1 cellular context compared by ENCODE assay signal in genomic region chr17:45098869-45099616, GRCh38.
TF ChIP-seq lines count a peak whose summit lies in the region.

No MANE protein-coding gene starts in this region.

TF ChIP-seq in HepG2, 621 proteins besides CTCF, POLR2A, EP300 and RAD21 (continues in another document):
- TF ChIP-seq, protein P1, sequence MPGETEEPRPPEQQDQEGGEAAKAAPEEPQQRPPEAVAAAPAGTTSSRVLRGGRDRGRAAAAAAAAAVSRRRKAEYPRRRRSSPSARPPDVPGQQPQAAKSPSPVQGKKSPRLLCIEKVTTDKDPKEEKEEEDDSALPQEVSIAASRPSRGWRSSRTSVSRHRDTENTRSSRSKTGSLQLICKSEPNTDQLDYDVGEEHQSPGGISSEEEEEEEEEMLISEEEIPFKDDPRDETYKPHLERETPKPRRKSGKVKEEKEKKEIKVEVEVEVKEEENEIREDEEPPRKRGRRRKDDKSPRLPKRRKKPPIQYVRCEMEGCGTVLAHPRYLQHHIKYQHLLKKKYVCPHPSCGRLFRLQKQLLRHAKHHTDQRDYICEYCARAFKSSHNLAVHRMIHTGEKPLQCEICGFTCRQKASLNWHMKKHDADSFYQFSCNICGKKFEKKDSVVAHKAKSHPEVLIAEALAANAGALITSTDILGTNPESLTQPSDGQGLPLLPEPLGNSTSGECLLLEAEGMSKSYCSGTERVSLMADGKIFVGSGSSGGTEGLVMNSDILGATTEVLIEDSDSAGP (CRISPR knock-in tag; IDR thresholded peaks at IDR 0.05; ENCODE audit: borderline replicate concordance), result peak; percentile 30; the same call in 1 of the 2 replicates
- TF ChIP-seq CHCHD3 (CRISPR knock-in tag; IDR thresholded peaks at IDR 0.05) (no peak), ZBTB26 (CRISPR knock-in tag; IDR thresholded peaks at IDR 0.05; ENCODE audit: borderline replicate concordance) (no peak), CCDC6 (CRISPR knock-in tag; IDR thresholded peaks at IDR 0.05) (0 out of 2 replicates have a peak, but pooled peaks have one; percentile 37), ARNT2 (CRISPR knock-in tag; IDR thresholded peaks at IDR 0.05; ENCODE audit: low read depth) (no peak), YEATS4 (CRISPR knock-in tag; IDR thresholded peaks at IDR 0.05; ENCODE audit: borderline replicate concordance) (no peak), THAP11 (CRISPR knock-in tag; IDR thresholded peaks at IDR 0.05) (peak; percentile 44; the same call in 1 of the 2 replicates), KMT2A (CRISPR knock-in tag; IDR thresholded peaks at IDR 0.05) (peak; percentile 41; the same call in 1 of the 2 replicates), ONECUT2 (CRISPR knock-in tag; IDR thresholded peaks at IDR 0.05) (no peak), MTA3 (CRISPR knock-in tag; IDR thresholded peaks at IDR 0.05) (no peak), ZNF883 (CRISPR knock-in tag; IDR thresholded peaks at IDR 0.05; ENCODE audit: not compliant biosample characterization) (no peak), STAG1 (CRISPR knock-in tag; IDR thresholded peaks at IDR 0.05) (peak; percentile 85), ZNF724P (CRISPR knock-in tag; IDR thresholded peaks at IDR 0.05; ENCODE audit: borderline replicate concordance) (0 out of 2 replicates have a peak, but pooled peaks have one; percentile 53), SMC3 (IDR thresholded peaks at IDR 0.05; ENCODE audit: low read length) (peak; percentile 85), ZBTB10 (CRISPR knock-in tag; IDR thresholded peaks at IDR 0.05; ENCODE audit: borderline replicate concordance) (no peak), ZNF652 (CRISPR knock-in tag; IDR thresholded peaks at IDR 0.05; ENCODE audit: borderline replicate concordance, low read depth) (no peak), KDM5B (CRISPR knock-in tag; IDR thresholded peaks at IDR 0.05; ENCODE audit: borderline replicate concordance) (peak; percentile 47; the same call in 1 of the 2 replicates), AGO2 (optimal IDR thresholded peaks at IDR 0.05; ENCODE audit: low read depth, low read length) (no peak), CBX2 (IDR thresholded peaks at IDR 0.05; ENCODE audit: low read depth, low read length) (no peak), CBX2 (CRISPR knock-in tag; IDR thresholded peaks at IDR 0.05; ENCODE audit: low read depth) (no peak), KDM3A (CRISPR knock-in tag; IDR thresholded peaks at IDR 0.05; ENCODE audit: low read depth) (0 out of 2 replicates have a peak, but pooled peaks have one; percentile 5), RARA (CRISPR knock-in tag; IDR thresholded peaks at IDR 0.05) (peak; percentile 31; the same call in 1 of the 2 replicates), ZBTB7A (CRISPR knock-in tag; IDR thresholded peaks at IDR 0.05) (no peak), POLR2AphosphoS2 (IDR thresholded peaks at IDR 0.05; ENCODE audit: low read depth, low read length) (no peak), ZNF672 (CRISPR knock-in tag; IDR thresholded peaks at IDR 0.05) (no peak), MED8 (CRISPR knock-in tag; IDR thresholded peaks at IDR 0.05; ENCODE audit: insufficient replicate concordance) (no peak), ZNF550 (CRISPR knock-in tag; IDR thresholded peaks at IDR 0.05; ENCODE audit: borderline replicate concordance) (no peak), ZNF746 (CRISPR knock-in tag; IDR thresholded peaks at IDR 0.05) (no peak), ARHGAP35 (CRISPR knock-in tag; IDR thresholded peaks at IDR 0.05; ENCODE audit: borderline replicate concordance) (no peak), MAFF (IDR thresholded peaks at IDR 0.05; ENCODE audit: low read depth, low read length) (no peak), NAIF1 (CRISPR knock-in tag; IDR thresholded peaks at IDR 0.05; ENCODE audit: borderline replicate concordance) (no peak), ZNF564 (CRISPR knock-in tag; IDR thresholded peaks at IDR 0.05) (no peak), ESRRA (CRISPR knock-in tag; IDR thresholded peaks at IDR 0.05; ENCODE audit: low read depth) (peak; percentile 19; the same call in 1 of the 2 replicates), TOE1 (CRISPR knock-in tag; IDR thresholded peaks at IDR 0.05) (no peak), PRPF4 (IDR thresholded peaks at IDR 0.05; ENCODE audit: low read depth, low read length, poor library complexity, severe bottlenecking) (no peak)
- TF ChIP-seq, protein P2, sequence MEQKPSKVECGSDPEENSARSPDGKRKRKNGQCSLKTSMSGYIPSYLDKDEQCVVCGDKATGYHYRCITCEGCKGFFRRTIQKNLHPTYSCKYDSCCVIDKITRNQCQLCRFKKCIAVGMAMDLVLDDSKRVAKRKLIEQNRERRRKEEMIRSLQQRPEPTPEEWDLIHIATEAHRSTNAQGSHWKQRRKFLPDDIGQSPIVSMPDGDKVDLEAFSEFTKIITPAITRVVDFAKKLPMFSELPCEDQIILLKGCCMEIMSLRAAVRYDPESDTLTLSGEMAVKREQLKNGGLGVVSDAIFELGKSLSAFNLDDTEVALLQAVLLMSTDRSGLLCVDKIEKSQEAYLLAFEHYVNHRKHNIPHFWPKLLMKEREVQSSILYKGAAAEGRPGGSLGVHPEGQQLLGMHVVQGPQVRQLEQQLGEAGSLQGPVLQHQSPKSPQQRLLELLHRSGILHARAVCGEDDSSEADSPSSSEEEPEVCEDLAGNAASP (CRISPR knock-in tag; IDR thresholded peaks at IDR 0.05; ENCODE audit: borderline replicate concordance), result peak; percentile 49; the same call in 1 of the 2 replicates
- TF ChIP-seq, protein P3, sequence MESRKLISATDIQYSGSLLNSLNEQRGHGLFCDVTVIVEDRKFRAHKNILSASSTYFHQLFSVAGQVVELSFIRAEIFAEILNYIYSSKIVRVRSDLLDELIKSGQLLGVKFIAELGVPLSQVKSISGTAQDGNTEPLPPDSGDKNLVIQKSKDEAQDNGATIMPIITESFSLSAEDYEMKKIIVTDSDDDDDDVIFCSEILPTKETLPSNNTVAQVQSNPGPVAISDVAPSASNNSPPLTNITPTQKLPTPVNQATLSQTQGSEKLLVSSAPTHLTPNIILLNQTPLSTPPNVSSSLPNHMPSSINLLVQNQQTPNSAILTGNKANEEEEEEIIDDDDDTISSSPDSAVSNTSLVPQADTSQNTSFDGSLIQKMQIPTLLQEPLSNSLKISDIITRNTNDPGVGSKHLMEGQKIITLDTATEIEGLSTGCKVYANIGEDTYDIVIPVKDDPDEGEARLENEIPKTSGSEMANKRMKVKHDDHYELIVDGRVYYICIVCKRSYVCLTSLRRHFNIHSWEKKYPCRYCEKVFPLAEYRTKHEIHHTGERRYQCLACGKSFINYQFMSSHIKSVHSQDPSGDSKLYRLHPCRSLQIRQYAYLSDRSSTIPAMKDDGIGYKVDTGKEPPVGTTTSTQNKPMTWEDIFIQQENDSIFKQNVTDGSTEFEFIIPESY (CRISPR knock-in tag; IDR thresholded peaks at IDR 0.05), result peak; percentile 35; the same call in 1 of the 2 replicates
- TF ChIP-seq, protein P4, sequence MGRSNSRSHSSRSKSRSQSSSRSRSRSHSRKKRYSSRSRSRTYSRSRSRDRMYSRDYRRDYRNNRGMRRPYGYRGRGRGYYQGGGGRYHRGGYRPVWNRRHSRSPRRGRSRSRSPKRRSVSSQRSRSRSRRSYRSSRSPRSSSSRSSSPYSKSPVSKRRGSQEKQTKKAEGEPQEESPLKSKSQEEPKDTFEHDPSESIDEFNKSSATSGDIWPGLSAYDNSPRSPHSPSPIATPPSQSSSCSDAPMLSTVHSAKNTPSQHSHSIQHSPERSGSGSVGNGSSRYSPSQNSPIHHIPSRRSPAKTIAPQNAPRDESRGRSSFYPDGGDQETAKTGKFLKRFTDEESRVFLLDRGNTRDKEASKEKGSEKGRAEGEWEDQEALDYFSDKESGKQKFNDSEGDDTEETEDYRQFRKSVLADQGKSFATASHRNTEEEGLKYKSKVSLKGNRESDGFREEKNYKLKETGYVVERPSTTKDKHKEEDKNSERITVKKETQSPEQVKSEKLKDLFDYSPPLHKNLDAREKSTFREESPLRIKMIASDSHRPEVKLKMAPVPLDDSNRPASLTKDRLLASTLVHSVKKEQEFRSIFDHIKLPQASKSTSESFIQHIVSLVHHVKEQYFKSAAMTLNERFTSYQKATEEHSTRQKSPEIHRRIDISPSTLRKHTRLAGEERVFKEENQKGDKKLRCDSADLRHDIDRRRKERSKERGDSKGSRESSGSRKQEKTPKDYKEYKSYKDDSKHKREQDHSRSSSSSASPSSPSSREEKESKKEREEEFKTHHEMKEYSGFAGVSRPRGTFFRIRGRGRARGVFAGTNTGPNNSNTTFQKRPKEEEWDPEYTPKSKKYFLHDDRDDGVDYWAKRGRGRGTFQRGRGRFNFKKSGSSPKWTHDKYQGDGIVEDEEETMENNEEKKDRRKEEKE (IDR thresholded peaks at IDR 0.05), result no peak
- TF ChIP-seq, protein P5, sequence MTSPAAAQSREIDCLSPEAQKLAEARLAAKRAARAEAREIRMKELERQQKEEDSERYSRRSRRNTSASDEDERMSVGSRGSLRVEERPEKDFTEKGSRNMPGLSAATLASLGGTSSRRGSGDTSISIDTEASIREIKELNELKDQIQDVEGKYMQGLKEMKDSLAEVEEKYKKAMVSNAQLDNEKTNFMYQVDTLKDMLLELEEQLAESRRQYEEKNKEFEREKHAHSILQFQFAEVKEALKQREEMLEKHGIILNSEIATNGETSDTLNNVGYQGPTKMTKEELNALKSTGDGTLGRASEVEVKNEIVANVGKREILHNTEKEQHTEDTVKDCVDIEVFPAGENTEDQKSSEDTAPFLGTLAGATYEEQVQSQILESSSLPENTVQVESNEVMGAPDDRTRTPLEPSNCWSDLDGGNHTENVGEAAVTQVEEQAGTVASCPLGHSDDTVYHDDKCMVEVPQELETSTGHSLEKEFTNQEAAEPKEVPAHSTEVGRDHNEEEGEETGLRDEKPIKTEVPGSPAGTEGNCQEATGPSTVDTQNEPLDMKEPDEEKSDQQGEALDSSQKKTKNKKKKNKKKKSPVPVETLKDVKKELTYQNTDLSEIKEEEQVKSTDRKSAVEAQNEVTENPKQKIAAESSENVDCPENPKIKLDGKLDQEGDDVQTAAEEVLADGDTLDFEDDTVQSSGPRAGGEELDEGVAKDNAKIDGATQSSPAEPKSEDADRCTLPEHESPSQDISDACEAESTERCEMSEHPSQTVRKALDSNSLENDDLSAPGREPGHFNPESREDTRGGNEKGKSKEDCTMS (CRISPR knock-in tag; conservative IDR thresholded peaks at IDR 0.05), result no peak
- TF ChIP-seq, protein P6, sequence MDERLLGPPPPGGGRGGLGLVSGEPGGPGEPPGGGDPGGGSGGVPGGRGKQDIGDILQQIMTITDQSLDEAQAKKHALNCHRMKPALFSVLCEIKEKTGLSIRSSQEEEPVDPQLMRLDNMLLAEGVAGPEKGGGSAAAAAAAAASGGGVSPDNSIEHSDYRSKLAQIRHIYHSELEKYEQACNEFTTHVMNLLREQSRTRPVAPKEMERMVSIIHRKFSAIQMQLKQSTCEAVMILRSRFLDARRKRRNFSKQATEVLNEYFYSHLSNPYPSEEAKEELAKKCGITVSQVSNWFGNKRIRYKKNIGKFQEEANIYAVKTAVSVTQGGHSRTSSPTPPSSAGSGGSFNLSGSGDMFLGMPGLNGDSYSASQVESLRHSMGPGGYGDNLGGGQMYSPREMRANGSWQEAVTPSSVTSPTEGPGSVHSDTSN (CRISPR knock-in tag; IDR thresholded peaks at IDR 0.05), result no peak
- TF ChIP-seq, protein P7, sequence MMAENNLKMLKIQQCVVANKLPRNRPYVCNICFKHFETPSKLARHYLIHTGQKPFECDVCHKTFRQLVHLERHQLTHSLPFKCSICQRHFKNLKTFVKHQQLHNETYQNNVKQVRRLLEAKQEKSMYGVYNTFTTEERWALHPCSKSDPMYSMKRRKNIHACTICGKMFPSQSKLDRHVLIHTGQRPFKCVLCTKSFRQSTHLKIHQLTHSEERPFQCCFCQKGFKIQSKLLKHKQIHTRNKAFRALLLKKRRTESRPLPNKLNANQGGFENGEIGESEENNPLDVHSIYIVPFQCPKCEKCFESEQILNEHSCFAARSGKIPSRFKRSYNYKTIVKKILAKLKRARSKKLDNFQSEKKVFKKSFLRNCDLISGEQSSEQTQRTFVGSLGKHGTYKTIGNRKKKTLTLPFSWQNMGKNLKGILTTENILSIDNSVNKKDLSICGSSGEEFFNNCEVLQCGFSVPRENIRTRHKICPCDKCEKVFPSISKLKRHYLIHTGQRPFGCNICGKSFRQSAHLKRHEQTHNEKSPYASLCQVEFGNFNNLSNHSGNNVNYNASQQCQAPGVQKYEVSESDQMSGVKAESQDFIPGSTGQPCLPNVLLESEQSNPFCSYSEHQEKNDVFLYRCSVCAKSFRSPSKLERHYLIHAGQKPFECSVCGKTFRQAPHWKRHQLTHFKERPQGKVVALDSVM (CRISPR knock-in tag; IDR thresholded peaks at IDR 0.05), result peak; percentile 72; the same call in 1 of the 2 replicates
- TF ChIP-seq, protein P8, sequence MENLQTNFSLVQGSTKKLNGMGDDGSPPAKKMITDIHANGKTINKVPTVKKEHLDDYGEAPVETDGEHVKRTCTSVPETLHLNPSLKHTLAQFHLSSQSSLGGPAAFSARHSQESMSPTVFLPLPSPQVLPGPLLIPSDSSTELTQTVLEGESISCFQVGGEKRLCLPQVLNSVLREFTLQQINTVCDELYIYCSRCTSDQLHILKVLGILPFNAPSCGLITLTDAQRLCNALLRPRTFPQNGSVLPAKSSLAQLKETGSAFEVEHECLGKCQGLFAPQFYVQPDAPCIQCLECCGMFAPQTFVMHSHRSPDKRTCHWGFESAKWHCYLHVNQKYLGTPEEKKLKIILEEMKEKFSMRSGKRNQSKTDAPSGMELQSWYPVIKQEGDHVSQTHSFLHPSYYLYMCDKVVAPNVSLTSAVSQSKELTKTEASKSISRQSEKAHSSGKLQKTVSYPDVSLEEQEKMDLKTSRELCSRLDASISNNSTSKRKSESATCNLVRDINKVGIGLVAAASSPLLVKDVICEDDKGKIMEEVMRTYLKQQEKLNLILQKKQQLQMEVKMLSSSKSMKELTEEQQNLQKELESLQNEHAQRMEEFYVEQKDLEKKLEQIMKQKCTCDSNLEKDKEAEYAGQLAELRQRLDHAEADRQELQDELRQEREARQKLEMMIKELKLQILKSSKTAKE (CRISPR knock-in tag; IDR thresholded peaks at IDR 0.05; ENCODE audit: borderline replicate concordance), result no peak
